ENCODE assay signal across 21 cellular contexts in the genomic region with DNA sequence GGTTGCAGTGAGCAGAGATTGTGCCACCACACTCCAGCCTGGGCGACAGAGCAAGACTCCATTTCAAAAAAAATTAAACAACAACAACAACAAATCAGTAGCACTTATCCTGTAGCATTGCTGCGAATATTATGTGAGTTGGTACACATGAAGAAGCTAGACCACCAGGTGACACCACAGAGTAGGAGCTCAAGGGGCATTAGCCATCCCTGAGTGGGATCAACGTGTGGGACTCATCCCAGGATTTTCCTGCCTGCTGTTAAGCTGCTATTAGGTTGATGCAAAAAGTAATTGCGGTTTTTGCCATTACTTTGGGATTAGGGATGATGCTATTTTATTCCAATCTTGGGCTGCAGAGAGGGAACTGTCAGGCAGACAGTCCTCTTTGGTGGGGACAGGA. TPM values are rescaled to one million over a fixed set of nuclear protein-coding genes. Genes with fewer than 3 reads are reported as not detected.
"Had no signal": no experiment of that assay in that cellular context is flagged by ENCODE, and none has a peak within 500 bp of the region (broad histone marks: within the 10 kb centered on the region; RNA-seq: fewer than 3 reads in every experiment).

No MANE protein-coding gene starts in this region.

- H3K4me3 ChIP-seq: PC-9 had no signal

- DNase-seq: activated B cell treated with CpG ODN at 0.5 μM for 24 hours; activated CD4-positive, alpha-beta T cell treated with anti-CD3 and anti-CD28 coated beads for 1 hour; activated CD4-positive, alpha-beta T cell treated with anti-CD3 and anti-CD28 coated beads, Interleukin-2, amount 10 ng/mL, durations not matched to agents 24 days and 14 days; activated CD4-positive, alpha-beta T cell treated with anti-CD3 and anti-CD28 coated beads, Interleukin-2, amount 50 U/mL, for 48 hours; activated CD8-positive, alpha-beta memory T cell treated with anti-CD3 and anti-CD28 coated beads, Interleukin-2, amount 10 ng/mL, durations not matched to agents 7 days and 5 days; activated gamma-delta T cell; activated naive CD4-positive, alpha-beta T cell treated with anti-CD3 and anti-CD28 coated beads, Interleukin-2, amount 10 ng/mL, durations not matched to agents 7 days and 5 days; activated naive CD8-positive, alpha-beta T cell treated with anti-CD3 and anti-CD28 coated beads for 36 hours; activated T-cell treated with anti-CD3 and anti-CD28 coated beads, Interleukin-2, amount 50 U/mL, for 4 hours; caudate nucleus; MM.1S; NCI-H1105; NCI-H1436; NCI-H1694 treated with DMSO at 0.1 percent for 48 hours; NCI-H2029 treated with DMSO at 0.1 percent for 48 hours; NCI-H345; NK-92 treated with Interleukin-12 subunit alpha and Interleukin-12 subunit beta, amount 100 ng/mL, for 24 hours; PC-9; SHP77 treated with DMSO at 0.1 percent for 48 hours; T-helper 17 cell; T-helper 9 cell had no signal

- H3K27ac ChIP-seq: PC-9 had no signal

RNA-seq across cellular contexts. Expression of a gene that starts 47.2 kb away (rescaled TPM):
- total RNA-seq: activated CD4-positive, alpha-beta T cell treated with anti-CD3 and anti-CD28 coated beads, Interleukin-2, amount 10 ng/mL, durations not matched to agents 24 days and 14 days; activated T-cell treated with anti-CD3 and anti-CD28 coated beads, Interleukin-2, amount 50 U/mL, for 4 hours; PC-9 had no signal

RNA-seq across cellular contexts. Expression of a gene that starts 58.5 kb away (rescaled TPM):
- total RNA-seq: activated CD4-positive, alpha-beta T cell treated with anti-CD3 and anti-CD28 coated beads, Interleukin-2, amount 10 ng/mL, durations not matched to agents 24 days and 14 days; activated T-cell treated with anti-CD3 and anti-CD28 coated beads, Interleukin-2, amount 50 U/mL, for 4 hours; PC-9 had no signal
